25 cellular contexts compared by ENCODE assay signal in genomic region chr7:75875113-75876080, GRCh38. TPM values are rescaled to one million over a fixed set of nuclear protein-coding genes. Genes with fewer than 3 reads are reported as not detected.
DNase-seq lines count a peak whose midpoint lies in the region; ATAC-seq and TF ChIP-seq lines count a peak whose summit lies in the region.
"Had no signal": no experiment of that assay in that cellular context is flagged by ENCODE, and none has a peak within 500 bp of the region (broad histone marks: within the 10 kb centered on the region; RNA-seq: fewer than 3 reads in every experiment).

No MANE protein-coding gene starts in this region.

- H3K4me2 ChIP-seq in GM23338 (no peak overlapping the region), OCI-LY3 (ENCODE audit: low read length) (0 out of 2 replicates have a peak overlapping the region, but pooled peaks have one; percentile 0), neuronal stem cell (ENCODE audit: insufficient read depth, low read length, poor library complexity, severe bottlenecking) (no peak overlapping the region)

- H3K9ac ChIP-seq in OCI-LY3 (ENCODE audit: low read length) (no peak overlapping the region), neuronal stem cell (ENCODE audit: low read depth, low read length, poor library complexity) (no peak overlapping the region)

- no peak overlapping the region for H4K8ac ChIP-seq in neuronal stem cell (ENCODE audit: low read depth, low read length)

- peaks cover 7% of the 10 kb centered on the region; the same call in 1 of the 2 replicates for H3F3A ChIP-seq in GM23338 (replicated peaks; ENCODE audit: low read depth)

- no CpG with 5 or more reads among the region's 21 CpGs for WGBS in neuronal stem cell (ENCODE audit: extremely low coverage in 2 of 2, insufficient read length in 2 of 2, insufficient replicate concordance in 1 of 2), 2 donors

- peak overlapping the region; percentile 83; the same call in 1 of the 2 replicates for H2AFZ ChIP-seq in GM23338
- H2AFZ ChIP-seq in OCI-LY3 (ENCODE audit: low read depth, low read length): peak overlapping the region; percentile 54
- peak overlapping the region; percentile 13 for H2AFZ ChIP-seq in neuronal stem cell (ENCODE audit: low read length)

- no peaks in the 10 kb centered on the region for H3K36me3 ChIP-seq in GM23338 (ENCODE audit: insufficient read depth)
- H3K36me3 ChIP-seq in OCI-LY3 (replicated peaks; ENCODE audit: low read depth, low read length): no peaks in the 10 kb centered on the region
- peaks cover 0 to 3% of the 10 kb centered on the region in 2 donors for H3K36me3 ChIP-seq in neuronal stem cell (replicated peaks in 1 of 2; ENCODE audit: control insufficient read depth in 2 of 2, insufficient read depth in 2 of 2, low read length in 2 of 2)
- H3K36me3 ChIP-seq: left lung had no signal

- no peak overlapping the region for H2BK15ac ChIP-seq in neuronal stem cell (ENCODE audit: low read length)

- peaks cover 5% of the 10 kb centered on the region for H3K27me3 Mint-ChIP-seq in GM23338 (ENCODE audit: insufficient read depth, low read depth, poor library complexity)
- H3K27me3 Mint-ChIP-seq: activated CD8-positive, alpha-beta T cell treated with anti-CD3 and anti-CD28 coated beads for 36 hours; T-helper 17 cell had no signal

- peaks cover 12% of the 10 kb centered on the region for H3K79me2 ChIP-seq in GM23338 (replicated peaks; ENCODE audit: insufficient read depth)
- H3K79me2 ChIP-seq in OCI-LY3 (ENCODE audit: low read length): peaks cover 14% of the 10 kb centered on the region

- DNase-seq in GM23338 (ENCODE audit: low spot score): no peak
- DNase-seq in epithelial cell of esophagus (ENCODE audit: low read depth): peak; percentile 89
- no peak for DNase-seq in neuronal stem cell (ENCODE audit: low spot score)
- no peak for DNase-seq in GM20000 (ENCODE audit: low spot score)
- no peak for DNase-seq in HT-29 (ENCODE audit: low spot score)
- DNase-seq in HUDEP-2 (lab: John Stamatoyannopoulos, UW; ENCODE audit: unreplicated experiment in 76 of 76): no peak
- DNase-seq: activated CD4-positive, alpha-beta T cell treated with anti-CD3 and anti-CD28 coated beads for 1 hour; activated CD8-positive, alpha-beta memory T cell treated with anti-CD3 and anti-CD28 coated beads, Interleukin-2, amount 50 U/mL, for 48 hours; activated CD8-positive, alpha-beta T cell treated with anti-CD3 and anti-CD28 coated beads for 36 hours; activated naive CD4-positive, alpha-beta T cell treated with anti-CD3 and anti-CD28 coated beads, Interleukin-2, amount 10 ng/mL, durations not matched to agents 7 days and 5 days; cerebellar nuclear complex; left lung; NCI-H1417; NCI-H2029; NCI-H524; nucleus accumbens; PC-3; psoas muscle; Right ventricle myocardium superior; stimulated activated CD4-positive, alpha-beta T cell treated with anti-CD3 and anti-CD28 coated beads, Interleukin-4, amount 100 ng/mL, for 4 hours; T-helper 17 cell had no signal

- H3K79me1 ChIP-seq in neuronal stem cell (ENCODE audit: low read depth, low read length): peaks cover 7% of the 10 kb centered on the region

- no peak overlapping the region for H3K23ac ChIP-seq in neuronal stem cell (ENCODE audit: low read depth, low read length, poor library complexity)

- H3K18ac ChIP-seq in neuronal stem cell (ENCODE audit: low read length): no peak overlapping the region

- H2AK5ac ChIP-seq in neuronal stem cell (ENCODE audit: low read depth, low read length): no peak overlapping the region

- no peak overlapping the region for H4K91ac ChIP-seq in neuronal stem cell (ENCODE audit: low read depth, low read length, poor library complexity)

- H3K4me1 Mint-ChIP-seq in GM23338: peaks cover 18% of the 10 kb centered on the region

- no peak overlapping the region for H2BK5ac ChIP-seq in neuronal stem cell (ENCODE audit: low read length)

- H3K27me3 ChIP-seq in GM23338 (ENCODE audit: insufficient read depth): no peaks in the 10 kb centered on the region
- no peaks in the 10 kb centered on the region for H3K27me3 ChIP-seq in OCI-LY3 (ENCODE audit: low read depth, low read length)
- H3K27me3 ChIP-seq in neuronal stem cell (ENCODE audit: control insufficient read depth in 3 of 3, insufficient read depth in 3 of 3, low read depth in 1 of 3, low read length in 3 of 3): no peaks in the 10 kb centered on the region
- H3K27me3 ChIP-seq: adrenal gland, left lung had no signal

- ATAC-seq in GM23338 (no peak), GM18520 (IDR thresholded peaks at IDR 0.05; ENCODE audit: unreplicated experiment) (no peak)
- ATAC-seq: activated CD8-positive, alpha-beta T cell treated with anti-CD3 and anti-CD28 coated beads for 36 hours; left lung; PC-3; psoas muscle; T-helper 17 cell had no signal

- H3K36me3 Mint-ChIP-seq in GM23338 (ENCODE audit: low read depth): peaks cover 6% of the 10 kb centered on the region

- H3K9me3 ChIP-seq in OCI-LY3 (ENCODE audit: insufficient read depth, low read length) (no peaks in the 10 kb centered on the region), neuronal stem cell (replicated peaks in 1 of 2; ENCODE audit: control insufficient read depth in 2 of 2, insufficient read depth in 1 of 2, low read depth in 1 of 2, low read length in 2 of 2) (no peaks in the 10 kb centered on the region)
- H3K9me3 ChIP-seq: adrenal gland, left lung, psoas muscle had no signal

- H3K4ac ChIP-seq in neuronal stem cell (ENCODE audit: low read length): no peak overlapping the region

- H3K14ac ChIP-seq in neuronal stem cell (ENCODE audit: low read length): no peak overlapping the region

- no peak overlapping the region for H3K4me3 ChIP-seq in GM23338
- H3K4me3 ChIP-seq in OCI-LY3 (ENCODE audit: low read length): no peak overlapping the region
- H3K4me3 ChIP-seq in epithelial cell of esophagus (ENCODE audit: low read length): no peak overlapping the region
- H3K4me3 ChIP-seq in neuronal stem cell (ENCODE audit: low read length in 2 of 2): no peak overlapping the region
- H3K4me3 ChIP-seq: adrenal gland, left lung, psoas muscle had no signal

- H3K4me1 ChIP-seq in GM23338 (ENCODE audit: insufficient read depth) (peaks cover 16% of the 10 kb centered on the region), OCI-LY3 (ENCODE audit: low read length) (peaks cover 13% of the 10 kb centered on the region), neuronal stem cell (ENCODE audit: control insufficient read depth in 2 of 2, insufficient read depth in 1 of 2, low read depth in 1 of 2, low read length in 2 of 2) (peaks cover 6% of the 10 kb centered on the region in 2 donors)

- H3K9me2 ChIP-seq in GM23338 (ENCODE audit: insufficient read depth): no peaks in the 10 kb centered on the region

- H2BK120ac ChIP-seq in neuronal stem cell (ENCODE audit: low read depth, low read length): no peak overlapping the region

- no peak overlapping the region for H2BK12ac ChIP-seq in neuronal stem cell (ENCODE audit: low read length)

- H3K9me3 Mint-ChIP-seq in GM23338: no peaks in the 10 kb centered on the region
- H3K9me3 Mint-ChIP-seq: activated CD8-positive, alpha-beta T cell treated with anti-CD3 and anti-CD28 coated beads for 36 hours; activated naive CD4-positive, alpha-beta T cell treated with anti-CD3 and anti-CD28 coated beads, Interleukin-2, amount 10 ng/mL, durations not matched to agents 7 days and 5 days; activated T-helper 1 cell treated with anti-CD3 and anti-CD28 coated beads, Interleukin-12 subunit alpha, Interleukin-12 subunit beta, Interleukin-2, Interleukin-4 antibody, amounts not matched to agents 30 ng/mL and 10 ng/mL and 1 ng/mL, durations not matched to agents 14 hours and 24 hours and 36 hours had no signal

- peaks cover 1% of the 10 kb centered on the region; the same call in 1 of the 2 replicates for H4K20me1 ChIP-seq in GM23338 (replicated peaks; ENCODE audit: insufficient read depth)
- no peaks in the 10 kb centered on the region for H4K20me1 ChIP-seq in OCI-LY3 (ENCODE audit: insufficient read depth, low read length)

- H3K27ac ChIP-seq in GM23338 (ENCODE audit: low read depth): no peak overlapping the region
- no peak overlapping the region for H3K27ac ChIP-seq in OCI-LY3 (ENCODE audit: low read length)
- H3K27ac ChIP-seq in neuronal stem cell (replicated peaks; ENCODE audit: low read length): no peak overlapping the region
- H3K27ac ChIP-seq: psoas muscle had no signal

- no peak overlapping the region for H3K4me3 Mint-ChIP-seq in GM23338
- H3K4me3 Mint-ChIP-seq: activated CD8-positive, alpha-beta T cell treated with anti-CD3 and anti-CD28 coated beads for 36 hours; activated naive CD4-positive, alpha-beta T cell treated with anti-CD3 and anti-CD28 coated beads, Interleukin-2, amount 10 ng/mL, durations not matched to agents 7 days and 5 days; activated T-helper 1 cell treated with anti-CD3 and anti-CD28 coated beads, Interleukin-12 subunit alpha, Interleukin-12 subunit beta, Interleukin-2, Interleukin-4 antibody, amounts not matched to agents 30 ng/mL and 10 ng/mL and 1 ng/mL, durations not matched to agents 14 hours and 24 hours and 36 hours; T-helper 17 cell had no signal

- H3K27ac Mint-ChIP-seq in GM23338: peak overlapping the region; percentile 31; the same call in 1 of the 2 replicates
- H3K27ac Mint-ChIP-seq: activated CD8-positive, alpha-beta T cell treated with anti-CD3 and anti-CD28 coated beads for 36 hours; activated naive CD4-positive, alpha-beta T cell treated with anti-CD3 and anti-CD28 coated beads, Interleukin-2, amount 10 ng/mL, durations not matched to agents 7 days and 5 days; activated T-helper 1 cell treated with anti-CD3 and anti-CD28 coated beads, Interleukin-12 subunit alpha, Interleukin-12 subunit beta, Interleukin-2, Interleukin-4 antibody, amounts not matched to agents 30 ng/mL and 10 ng/mL and 1 ng/mL, durations not matched to agents 14 hours and 24 hours and 36 hours; T-helper 17 cell had no signal

- TF ChIP-seq CTCF in GM23338 (conservative IDR thresholded peaks at IDR 0.05; ENCODE audit: low read depth in 2 of 2) (no peak), OCI-LY3 (IDR thresholded peaks at IDR 0.05; ENCODE audit: low read depth, low read length) (no peak), epithelial cell of esophagus (IDR thresholded peaks at IDR 0.05; ENCODE audit: insufficient read depth, low read depth, low read length, missing control alignments) (no peak), GM20000 (IDR thresholded peaks at IDR 0.05; ENCODE audit: extremely low read depth, missing control alignments) (no peak)

TF ChIP-seq in GM23338, 12 proteins besides CTCF, POLR2A, EP300 and RAD21 (continues in another document):
- TF ChIP-seq JUNB (IDR thresholded peaks at IDR 0.05; ENCODE audit: unreplicated experiment) (no peak), ZNF331 (CRISPR knock-in tag; IDR thresholded peaks at IDR 0.05; ENCODE audit: low read depth) (no peak)

RNA-seq across cellular contexts. Expression of gene RHBDD2, which starts 3.4 kb away (rescaled TPM):
- total RNA-seq in GM23338 (2014; rRNA removed; shearing (Covaris generic)): 24.2 and 25.7 TPM in 2 replicates
- 21.4 and 23.1 TPM in 2 replicates for polyA plus RNA-seq in GM23338 (2016; fragmentation: Nextera tagmentation; extraction: Ambion mirVana)
- polyA plus RNA-seq in neuronal stem cell (2013, experiment 1 of 2): 74.0 TPM
- polyA plus RNA-seq in neuronal stem cell (2013, experiment 2 of 2): 73.5 TPM
- 53.8 and 58.7 TPM in 2 replicates for total RNA-seq in HT-29 (2014; rRNA removed; shearing (Covaris generic))

RNA-seq across cellular contexts. Expression of gene POR, which starts 39.6 kb away (rescaled TPM):
- total RNA-seq in GM23338 (2014; rRNA removed; shearing (Covaris generic)): 126 and 164 TPM in 2 replicates
- polyA plus RNA-seq in GM23338 (2016; fragmentation: Nextera tagmentation; extraction: Ambion mirVana): 126 and 137 TPM in 2 replicates
- polyA plus RNA-seq in neuronal stem cell (2013, experiment 1 of 2): 61.0 TPM
- 62.9 TPM for polyA plus RNA-seq in neuronal stem cell (2013, experiment 2 of 2)
- total RNA-seq in HT-29 (2014; rRNA removed; shearing (Covaris generic)): 222 and 263 TPM in 2 replicates

Comparison
In these comparisons a context has a peak if more than half of its experiments do, and no peak if none do; other contexts are left out.
1. H2AFZ ChIP-seq: peak in every context shown above with its lines; median percentile 83 in GM23338; 54 in OCI-LY3; 13 in neuronal stem cell.